ENCODE assay signal across 22 cellular contexts in genomic region chr2:133747965-133748700, GRCh38.
"Had no signal": no experiment of that assay in that cellular context is flagged by ENCODE, and none has a peak within 500 bp of the region (broad histone marks: within the 10 kb centered on the region; RNA-seq: fewer than 3 reads in every experiment).

No MANE protein-coding gene starts in this region.

- H3K4me3 Mint-ChIP-seq: activated CD8-positive, alpha-beta memory T cell treated with anti-CD3 and anti-CD28 coated beads, Interleukin-2, amount 10 ng/mL, durations not matched to agents 7 days and 5 days; activated naive CD4-positive, alpha-beta T cell treated with anti-CD3 and anti-CD28 coated beads, Interleukin-2, amount 10 ng/mL, durations not matched to agents 7 days and 5 days; dendritic cell treated with granulocyte-macrophage colony-stimulating factor and Interleukin-4, amounts not matched to agents 40 ng/mL and 50 ng/mL, for 4 days; mesothelial cell of epicardium; neural crest cell; T-helper 17 cell had no signal

- H3K27me3 Mint-ChIP-seq: activated CD8-positive, alpha-beta memory T cell treated with anti-CD3 and anti-CD28 coated beads, Interleukin-2, amount 10 ng/mL, durations not matched to agents 7 days and 5 days; activated naive CD4-positive, alpha-beta T cell treated with anti-CD3 and anti-CD28 coated beads, Interleukin-2, amount 10 ng/mL, durations not matched to agents 7 days and 5 days; dendritic cell treated with granulocyte-macrophage colony-stimulating factor and Interleukin-4, amounts not matched to agents 40 ng/mL and 50 ng/mL, for 4 days had no signal

- H3K9me3 Mint-ChIP-seq: activated naive CD4-positive, alpha-beta T cell treated with anti-CD3 and anti-CD28 coated beads, Interleukin-2, amount 10 ng/mL, durations not matched to agents 7 days and 5 days; activated T-helper 2 cell treated with anti-CD3 and anti-CD28 coated beads, Interferon-gamma antibody, Interleukin-2, Interleukin-4, amounts not matched to agents 10 μg/mL and 5 μg/mL and 100 μg/mL, durations not matched to agents 14 hours and 24 hours and 36 hours; dendritic cell treated with granulocyte-macrophage colony-stimulating factor and Interleukin-4, amounts not matched to agents 40 ng/mL and 50 ng/mL, for 4 days; mesothelial cell of epicardium had no signal

- H3K4me1 Mint-ChIP-seq: activated CD8-positive, alpha-beta memory T cell treated with anti-CD3 and anti-CD28 coated beads, Interleukin-2, amount 10 ng/mL, durations not matched to agents 7 days and 5 days; activated naive CD4-positive, alpha-beta T cell treated with anti-CD3 and anti-CD28 coated beads, Interleukin-2, amount 10 ng/mL, durations not matched to agents 7 days and 5 days; T-helper 17 cell had no signal

- H3K4me3 ChIP-seq: adrenal gland, breast epithelium, lower lobe of right lung, suprapubic skin, upper lobe of left lung had no signal

- H3K27me3 ChIP-seq: adrenal gland, breast epithelium, suprapubic skin, upper lobe of left lung had no signal

- H3K27ac ChIP-seq: adrenal gland, breast epithelium, foreskin keratinocyte, lower lobe of right lung, parathyroid adenoma, suprapubic skin, upper lobe of left lung, WERI-Rb-1 had no signal

- DNase-seq: activated CD4-positive, alpha-beta T cell treated with anti-CD3 and anti-CD28 coated beads, Interleukin-2, amount 50 U/mL, for 48 hours; activated CD8-positive, alpha-beta memory T cell treated with anti-CD3 and anti-CD28 coated beads, Interleukin-2, amount 10 ng/mL, durations not matched to agents 7 days and 5 days; activated naive CD4-positive, alpha-beta T cell treated with anti-CD3 and anti-CD28 coated beads, Interleukin-2, amount 10 ng/mL, durations not matched to agents 7 days and 5 days; activated T-cell treated with anti-CD3 and anti-CD28 coated beads, Interleukin-2, amount 50 U/mL, for 1 hour; adrenal gland; cerebellar nuclear complex; effector memory CD4-positive, alpha-beta T cell; foreskin keratinocyte; left colon; lower lobe of right lung; stimulated activated CD4-positive, alpha-beta T cell treated with anti-CD3 and anti-CD28 coated beads, Interleukin-2, amount 100 ng/mL, for 48 hours; stimulated activated naive CD8-positive, alpha-beta T cell treated with anti-CD3 and anti-CD28 coated beads, Interleukin-15, Interleukin-2, amounts not matched to agents 100 U/mL and 50 U/mL, for 24 hours; T-helper 17 cell; upper lobe of left lung; WERI-Rb-1 had no signal

- H3K36me3 ChIP-seq: adrenal gland, breast epithelium, lower lobe of right lung, suprapubic skin, upper lobe of left lung, WERI-Rb-1 had no signal

- H3K27ac Mint-ChIP-seq: activated CD8-positive, alpha-beta memory T cell treated with anti-CD3 and anti-CD28 coated beads, Interleukin-2, amount 10 ng/mL, durations not matched to agents 7 days and 5 days; activated naive CD4-positive, alpha-beta T cell treated with anti-CD3 and anti-CD28 coated beads, Interleukin-2, amount 10 ng/mL, durations not matched to agents 7 days and 5 days; activated T-helper 2 cell treated with anti-CD3 and anti-CD28 coated beads, Interferon-gamma antibody, Interleukin-2, Interleukin-4, amounts not matched to agents 10 μg/mL and 5 μg/mL and 100 μg/mL, durations not matched to agents 14 hours and 24 hours and 36 hours; dendritic cell treated with granulocyte-macrophage colony-stimulating factor and Interleukin-4, amounts not matched to agents 40 ng/mL and 50 ng/mL, for 4 days; mesothelial cell of epicardium; T-helper 17 cell had no signal

- H3K36me3 Mint-ChIP-seq: activated CD8-positive, alpha-beta memory T cell treated with anti-CD3 and anti-CD28 coated beads, Interleukin-2, amount 10 ng/mL, durations not matched to agents 7 days and 5 days; activated naive CD4-positive, alpha-beta T cell treated with anti-CD3 and anti-CD28 coated beads, Interleukin-2, amount 10 ng/mL, durations not matched to agents 7 days and 5 days; mesothelial cell of epicardium had no signal
